In genomic region chr3:129181834-129182233, GRCh38 we compare ENCODE assay signal across 8 cellular contexts. TPM values are rescaled to one million over a fixed set of nuclear protein-coding genes. Genes with fewer than 3 reads are reported as not detected.
DNase-seq lines count a peak whose midpoint lies in the region; ATAC-seq and TF ChIP-seq lines count a peak whose summit lies in the region.

No MANE protein-coding gene starts in this region.

- peak overlapping the region; percentile 97 for H3K4me3 ChIP-seq in AG10803 (ENCODE audit: low read length)
- peak overlapping the region; percentile 86 for H3K4me3 ChIP-seq in Karpas-422 (ENCODE audit: low read length)
- H3K4me3 ChIP-seq in naive thymus-derived CD4-positive, alpha-beta T cell (ENCODE audit: low read length), result peak overlapping the region; percentile 74

- POLR2A ChIA-PET in naive thymus-derived CD4-positive, alpha-beta T cell (lab: Charles Lee), result interaction anchor here (0.6 to 4.9 kb wide), 10 partner anchors 11 to 212 kb away, joined by 3 to 106 read pairs (median 4); partner anchors contain the start of genes COPG1 and RAB43

- no peak overlapping the region for H2AFZ ChIP-seq in Karpas-422 (ENCODE audit: low read length)

- H3K9ac ChIP-seq in Karpas-422 (ENCODE audit: low read length), result peak overlapping the region; percentile 100

- CTCF ChIA-PET in naive thymus-derived CD4-positive, alpha-beta T cell (lab: Charles Lee), result interaction anchor here (1.3 to 1.7 kb wide), 2 partner anchors 12 to 212 kb away, joined by 3 to 4 read pairs; no protein-coding TSS in a partner anchor

- H3K4me3 Mint-ChIP-seq in naive thymus-derived CD4-positive, alpha-beta T cell, result peak overlapping the region; percentile 93 to 99 (median 96)

- H3K79me2 ChIP-seq in Karpas-422 (ENCODE audit: low read length), result peaks cover 92% of the 10 kb centered on the region

- peaks cover 40% of the 10 kb centered on the region for H3K36me3 ChIP-seq in Karpas-422 (ENCODE audit: insufficient read depth, low read length)
- H3K36me3 ChIP-seq in naive thymus-derived CD4-positive, alpha-beta T cell (ENCODE audit: control insufficient read depth in 2 of 3, insufficient read depth in 3 of 3, low read length in 3 of 3), result peaks cover 0 to 30% (median 4%) of the 10 kb centered on the region in 3 experiments

- peaks cover 41% of the 10 kb centered on the region for H3K4me1 ChIP-seq in Karpas-422 (ENCODE audit: low read length)
- peaks cover 36 to 43% of the 10 kb centered on the region in 2 donors for H3K4me1 ChIP-seq in naive thymus-derived CD4-positive, alpha-beta T cell (ENCODE audit: control insufficient read depth in 2 of 2, insufficient read depth in 2 of 2, low read length in 2 of 2)

- ATAC-seq in naive thymus-derived CD4-positive, alpha-beta T cell, result no peak
- ATAC-seq in HG03025 (IDR thresholded peaks at IDR 0.05; ENCODE audit: low FRiP score, unreplicated experiment), result no peak

- H3K27ac ChIP-seq in Karpas-422 (ENCODE audit: low read length) (peak overlapping the region; percentile 69), caudate nucleus (ENCODE audit: low read depth, low read length) (peak overlapping the region; percentile 55)
- peak overlapping the region; percentile 100 for H3K27ac ChIP-seq in naive thymus-derived CD4-positive, alpha-beta T cell (ENCODE audit: low read depth, low read length)

- peaks cover 55% of the 10 kb centered on the region for H4K20me1 ChIP-seq in Karpas-422 (ENCODE audit: insufficient read depth, low read depth, low read length)

- peaks cover 0 to 34% (median 31%) of the 10 kb centered on the region in 5 donors for H3K36me3 Mint-ChIP-seq in naive thymus-derived CD4-positive, alpha-beta T cell

- H3K4me1 Mint-ChIP-seq in naive thymus-derived CD4-positive, alpha-beta T cell, result peaks cover 46 to 67% (median 50%) of the 10 kb centered on the region in 7 donors

- H3K27me3 ChIP-seq in Karpas-422 (ENCODE audit: low read length), result no peaks in the 10 kb centered on the region
- no peaks in the 10 kb centered on the region for H3K27me3 ChIP-seq in naive thymus-derived CD4-positive, alpha-beta T cell (ENCODE audit: control insufficient read depth in 2 of 2, insufficient read depth in 2 of 2, low read length in 2 of 2)

- no peak for TF ChIP-seq CTCF in AG10803 (conservative IDR thresholded peaks at IDR 0.05; ENCODE audit: low read length)

- intact Hi-C loops in naive thymus-derived CD4-positive, alpha-beta T cell (cut with micrococcal nuclease), result loop anchor here (1.0 to 10.0 kb wide), 5 partner anchors 63 to 1127 kb away; partner anchors contain the start of genes IFT122 (in 1 of the 2) and SEC61A1 (in 1 of the 2)

- no peaks in the 10 kb centered on the region for H3K27me3 Mint-ChIP-seq in naive thymus-derived CD4-positive, alpha-beta T cell

- H3K9me2 ChIP-seq in Karpas-422 (replicated peaks; ENCODE audit: insufficient read depth, low read length), result no peaks in the 10 kb centered on the region

- peak overlapping the region; percentile 85 for H3K4me2 ChIP-seq in Karpas-422 (ENCODE audit: low read depth, low read length, poor library complexity, severe bottlenecking)

- peak overlapping the region; percentile 55 to 99 (median 97) for H3K27ac Mint-ChIP-seq in naive thymus-derived CD4-positive, alpha-beta T cell

- H3K9me3 ChIP-seq in Karpas-422 (ENCODE audit: low read length), result no peaks in the 10 kb centered on the region
- no peaks in the 10 kb centered on the region for H3K9me3 ChIP-seq in naive thymus-derived CD4-positive, alpha-beta T cell (ENCODE audit: control insufficient read depth in 2 of 3, low read length in 3 of 3)

- no peaks in the 10 kb centered on the region for H3K9me3 Mint-ChIP-seq in naive thymus-derived CD4-positive, alpha-beta T cell

- DNase-seq in AG10803 (ENCODE audit: low read depth), result no peak
- DNase-seq in Karpas-422, result no peak
- DNase-seq in caudate nucleus (lab: John Stamatoyannopoulos, UW), result no peak
- no peak for DNase-seq in naive thymus-derived CD4-positive, alpha-beta T cell
- DNase-seq in SK-N-DZ (ENCODE audit: low spot score), result no peak
- no peak for DNase-seq in NCI-H187 treated with DMSO at 0.1 percent for 48 hours (lab: John Stamatoyannopoulos, UW)
- no peak for DNase-seq in NCI-H2081 (lab: John Stamatoyannopoulos, UW)

RNA-seq across cellular contexts. Expression of gene CNBP, which starts 1.9 kb away (rescaled TPM):
- total RNA-seq in Karpas-422 (2014; rRNA removed; shearing (Covaris generic); ENCODE audit: low replicate concordance), result 276 and 277 TPM in 2 replicates
- total RNA-seq in naive thymus-derived CD4-positive, alpha-beta T cell, result 100 to 1,000 TPM; 259 to 366 (median 327) TPM
- 1,000 to 10,000 TPM in 1 of 2 donors, 100 to 1,000 TPM in 1; 935 to 1,159 TPM for polyA plus RNA-seq in naive thymus-derived CD4-positive, alpha-beta T cell
- polyA plus RNA-seq in SK-N-DZ (2014; cell fraction: cytosol; rRNA removed), result 560 and 563 TPM in 2 replicates
- polyA plus RNA-seq in SK-N-DZ (2014; cell fraction: nucleus; rRNA removed), result 310 and 358 TPM in 2 replicates

RNA-seq across cellular contexts. Expression of gene ISY1, which starts 21.0 kb away (rescaled TPM):
- 23.1 and 29.9 TPM in 2 replicates for total RNA-seq in Karpas-422 (2014; rRNA removed; shearing (Covaris generic); ENCODE audit: low replicate concordance)
- total RNA-seq in naive thymus-derived CD4-positive, alpha-beta T cell, result 10 to 100 TPM; 27.6 to 65.1 (median 37.4) TPM
- 100 to 1,000 TPM; 115 to 130 TPM for polyA plus RNA-seq in naive thymus-derived CD4-positive, alpha-beta T cell
- polyA plus RNA-seq in SK-N-DZ (2014; cell fraction: cytosol; rRNA removed), result 53.0 TPM in 2 replicates
- 11.4 and 19.1 TPM in 2 replicates for polyA plus RNA-seq in SK-N-DZ (2014; cell fraction: nucleus; rRNA removed)
